In the genomic region with DNA sequence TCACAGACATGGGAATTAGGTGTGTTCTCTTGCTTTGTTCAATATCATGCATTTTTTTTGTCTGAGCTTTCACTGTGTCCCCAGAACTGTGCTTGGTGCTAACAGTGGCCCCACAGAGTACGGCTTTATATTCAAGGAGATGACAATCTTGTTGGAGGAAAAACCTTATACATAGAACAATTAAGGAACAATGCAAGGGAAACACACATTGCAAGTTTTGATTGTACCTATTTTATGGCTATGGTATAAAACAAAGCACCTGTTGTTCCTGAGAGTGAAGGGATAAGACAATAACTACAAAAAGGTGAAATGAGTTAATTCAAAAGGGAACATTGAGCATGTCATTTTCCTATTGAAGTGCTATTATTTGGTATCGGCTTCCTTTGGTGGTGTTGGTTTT, we compare ENCODE assay signal across 1 cellular context.
TF ChIP-seq lines count a peak whose summit lies in the region.

No MANE protein-coding gene starts in this region.

TF ChIP-seq in HepG2, 621 proteins besides CTCF, POLR2A, EP300 and RAD21 (continued from another document):
- TF ChIP-seq CREB1 (IDR thresholded peaks at IDR 0.05) (no peak), CREB1 (CRISPR knock-in tag; IDR thresholded peaks at IDR 0.05) (no peak), ZNF747 (CRISPR knock-in tag; IDR thresholded peaks at IDR 0.05; ENCODE audit: borderline replicate concordance) (no peak), ZBTB20 (CRISPR knock-in tag; IDR thresholded peaks at IDR 0.05; ENCODE audit: borderline replicate concordance, low read depth) (no peak), RBM39 (IDR thresholded peaks at IDR 0.05; ENCODE audit: low read depth, low read length, poor library complexity, severe bottlenecking) (no peak), TCF12 (IDR thresholded peaks at IDR 0.05) (no peak), TCF12 (CRISPR knock-in tag; IDR thresholded peaks at IDR 0.05) (no peak), PAX8 (CRISPR knock-in tag; IDR thresholded peaks at IDR 0.05; ENCODE audit: borderline replicate concordance) (no peak), U2AF1 (optimal IDR thresholded peaks at IDR 0.05; ENCODE audit: low read depth, low read length) (no peak), MBNL3 (CRISPR knock-in tag; conservative IDR thresholded peaks at IDR 0.05) (no peak), SAFB2 (CRISPR knock-in tag; IDR thresholded peaks at IDR 0.05; ENCODE audit: borderline replicate concordance, low read depth) (no peak), ZNF629 (CRISPR knock-in tag; conservative IDR thresholded peaks at IDR 0.05) (no peak), ZNF256 (CRISPR knock-in tag; conservative IDR thresholded peaks at IDR 0.05) (no peak), ZNF17 (CRISPR knock-in tag; IDR thresholded peaks at IDR 0.05) (no peak), ARNT (IDR thresholded peaks at IDR 0.05) (no peak)
- TF ChIP-seq, protein P1, sequence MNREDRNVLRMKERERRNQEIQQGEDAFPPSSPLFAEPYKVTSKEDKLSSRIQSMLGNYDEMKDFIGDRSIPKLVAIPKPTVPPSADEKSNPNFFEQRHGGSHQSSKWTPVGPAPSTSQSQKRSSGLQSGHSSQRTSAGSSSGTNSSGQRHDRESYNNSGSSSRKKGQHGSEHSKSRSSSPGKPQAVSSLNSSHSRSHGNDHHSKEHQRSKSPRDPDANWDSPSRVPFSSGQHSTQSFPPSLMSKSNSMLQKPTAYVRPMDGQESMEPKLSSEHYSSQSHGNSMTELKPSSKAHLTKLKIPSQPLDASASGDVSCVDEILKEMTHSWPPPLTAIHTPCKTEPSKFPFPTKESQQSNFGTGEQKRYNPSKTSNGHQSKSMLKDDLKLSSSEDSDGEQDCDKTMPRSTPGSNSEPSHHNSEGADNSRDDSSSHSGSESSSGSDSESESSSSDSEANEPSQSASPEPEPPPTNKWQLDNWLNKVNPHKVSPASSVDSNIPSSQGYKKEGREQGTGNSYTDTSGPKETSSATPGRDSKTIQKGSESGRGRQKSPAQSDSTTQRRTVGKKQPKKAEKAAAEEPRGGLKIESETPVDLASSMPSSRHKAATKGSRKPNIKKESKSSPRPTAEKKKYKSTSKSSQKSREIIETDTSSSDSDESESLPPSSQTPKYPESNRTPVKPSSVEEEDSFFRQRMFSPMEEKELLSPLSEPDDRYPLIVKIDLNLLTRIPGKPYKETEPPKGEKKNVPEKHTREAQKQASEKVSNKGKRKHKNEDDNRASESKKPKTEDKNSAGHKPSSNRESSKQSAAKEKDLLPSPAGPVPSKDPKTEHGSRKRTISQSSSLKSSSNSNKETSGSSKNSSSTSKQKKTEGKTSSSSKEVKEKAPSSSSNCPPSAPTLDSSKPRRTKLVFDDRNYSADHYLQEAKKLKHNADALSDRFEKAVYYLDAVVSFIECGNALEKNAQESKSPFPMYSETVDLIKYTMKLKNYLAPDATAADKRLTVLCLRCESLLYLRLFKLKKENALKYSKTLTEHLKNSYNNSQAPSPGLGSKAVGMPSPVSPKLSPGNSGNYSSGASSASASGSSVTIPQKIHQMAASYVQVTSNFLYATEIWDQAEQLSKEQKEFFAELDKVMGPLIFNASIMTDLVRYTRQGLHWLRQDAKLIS (CRISPR knock-in tag; IDR thresholded peaks at IDR 0.05): no peak
- TF ChIP-seq, protein P2, sequence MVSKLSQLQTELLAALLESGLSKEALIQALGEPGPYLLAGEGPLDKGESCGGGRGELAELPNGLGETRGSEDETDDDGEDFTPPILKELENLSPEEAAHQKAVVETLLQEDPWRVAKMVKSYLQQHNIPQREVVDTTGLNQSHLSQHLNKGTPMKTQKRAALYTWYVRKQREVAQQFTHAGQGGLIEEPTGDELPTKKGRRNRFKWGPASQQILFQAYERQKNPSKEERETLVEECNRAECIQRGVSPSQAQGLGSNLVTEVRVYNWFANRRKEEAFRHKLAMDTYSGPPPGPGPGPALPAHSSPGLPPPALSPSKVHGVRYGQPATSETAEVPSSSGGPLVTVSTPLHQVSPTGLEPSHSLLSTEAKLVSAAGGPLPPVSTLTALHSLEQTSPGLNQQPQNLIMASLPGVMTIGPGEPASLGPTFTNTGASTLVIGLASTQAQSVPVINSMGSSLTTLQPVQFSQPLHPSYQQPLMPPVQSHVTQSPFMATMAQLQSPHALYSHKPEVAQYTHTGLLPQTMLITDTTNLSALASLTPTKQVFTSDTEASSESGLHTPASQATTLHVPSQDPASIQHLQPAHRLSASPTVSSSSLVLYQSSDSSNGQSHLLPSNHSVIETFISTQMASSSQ (IDR thresholded peaks at IDR 0.05; ENCODE audit: low read depth): no peak
- TF ChIP-seq, protein P2 (CRISPR knock-in tag; IDR thresholded peaks at IDR 0.05; ENCODE audit: borderline replicate concordance): no peak
- TF ChIP-seq, protein P3, sequence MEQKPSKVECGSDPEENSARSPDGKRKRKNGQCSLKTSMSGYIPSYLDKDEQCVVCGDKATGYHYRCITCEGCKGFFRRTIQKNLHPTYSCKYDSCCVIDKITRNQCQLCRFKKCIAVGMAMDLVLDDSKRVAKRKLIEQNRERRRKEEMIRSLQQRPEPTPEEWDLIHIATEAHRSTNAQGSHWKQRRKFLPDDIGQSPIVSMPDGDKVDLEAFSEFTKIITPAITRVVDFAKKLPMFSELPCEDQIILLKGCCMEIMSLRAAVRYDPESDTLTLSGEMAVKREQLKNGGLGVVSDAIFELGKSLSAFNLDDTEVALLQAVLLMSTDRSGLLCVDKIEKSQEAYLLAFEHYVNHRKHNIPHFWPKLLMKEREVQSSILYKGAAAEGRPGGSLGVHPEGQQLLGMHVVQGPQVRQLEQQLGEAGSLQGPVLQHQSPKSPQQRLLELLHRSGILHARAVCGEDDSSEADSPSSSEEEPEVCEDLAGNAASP (CRISPR knock-in tag; IDR thresholded peaks at IDR 0.05; ENCODE audit: borderline replicate concordance): no peak
TF ChIP-seq in HepG2: peak in this region for 0.
